Comparison of ENCODE assay signal across 8 cellular contexts in the genomic region with DNA sequence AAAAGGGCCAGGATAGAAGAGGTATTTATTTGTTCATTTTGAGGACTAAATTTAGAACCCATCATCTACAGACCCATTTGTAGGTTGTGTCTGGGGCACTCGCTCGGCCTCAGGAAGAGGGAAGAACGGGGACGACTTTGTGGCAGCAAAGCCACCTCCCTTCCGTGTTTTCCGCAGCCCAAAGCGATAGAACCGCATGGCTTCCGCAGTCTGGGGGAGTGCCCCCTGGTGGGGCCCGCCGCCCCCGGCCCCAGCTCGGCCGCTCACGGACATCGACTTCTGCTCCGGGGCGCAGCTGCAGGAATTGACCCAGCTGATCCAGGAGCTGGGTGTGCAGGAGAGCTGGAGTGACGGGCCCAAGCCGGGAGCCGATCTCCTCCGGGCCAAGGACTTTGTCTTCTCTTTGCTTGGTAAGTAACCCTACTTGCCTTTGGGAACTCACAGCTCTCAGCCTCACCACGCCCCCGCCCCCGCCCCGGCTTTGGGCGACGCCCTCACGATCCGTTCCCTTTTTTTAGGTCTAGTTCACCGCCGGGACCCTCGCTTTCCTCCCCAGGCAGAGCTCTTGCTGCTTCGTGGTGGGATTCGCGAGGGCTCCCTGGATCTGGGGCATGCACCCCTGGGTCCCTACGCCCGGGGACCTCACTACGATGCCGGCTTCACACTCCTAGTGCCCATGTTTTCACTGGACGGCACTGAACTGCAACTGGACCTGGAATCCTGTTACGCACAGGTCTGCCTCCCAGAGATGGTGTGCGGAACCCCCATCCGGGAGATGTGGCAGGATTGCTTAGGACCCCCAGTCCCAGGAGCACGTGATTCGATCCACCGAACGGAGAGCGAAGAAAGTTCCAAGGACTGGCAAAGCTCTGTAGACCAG. TPM values are rescaled to one million over a fixed set of nuclear protein-coding genes. Genes with fewer than 3 reads are reported as not detected.
A peak's percentile ranks its signal among the peaks of the same experiment; 100 is the strongest.
DNase-seq lines count a peak whose midpoint lies in the region; ATAC-seq and TF ChIP-seq lines count a peak whose summit lies in the region.

No MANE protein-coding gene starts in this region.

- peaks cover 12% of the 10 kb centered on the region for H3K4me1 Mint-ChIP-seq in MCF 10A (ENCODE audit: insufficient read depth, unreplicated experiment)

- no peaks in the 10 kb centered on the region for H3K36me3 Mint-ChIP-seq in MCF 10A (ENCODE audit: insufficient read depth, unreplicated experiment)

- intact Hi-C loops in A673 (cut with micrococcal nuclease; ENCODE audit: unreplicated experiment) (loop anchor here (1.0 to 5.0 kb wide), 5 partner anchors 32 to 251 kb away; a partner anchor contains a TSS), MCF 10A (cut with micrococcal nuclease) (loop anchor here (1.0 to 10.0 kb wide), 8 partner anchors 15 to 389 kb away; a partner anchor contains a TSS)

- peak overlapping the region; percentile 50 for H3K9ac ChIP-seq in HUES48 (ENCODE audit: low read depth, low read length)

- no peaks in the 10 kb centered on the region for H3K27me3 Mint-ChIP-seq in MCF 10A (ENCODE audit: insufficient read depth, unreplicated experiment)

- H3K27ac ChIP-seq in A673 (ENCODE audit: low read depth, low read length, poor library complexity, severe bottlenecking) (peak overlapping the region; percentile 41), HUES48 (ENCODE audit: low read depth, low read length) (peak overlapping the region; percentile 73)

- peak overlapping the region; percentile 90 for H3K4me3 ChIP-seq in A673 (ENCODE audit: low read depth, low read length, poor library complexity, severe bottlenecking)
- H3K4me3 ChIP-seq in HUES48 (ENCODE audit: low read depth, low read length): peak overlapping the region; percentile 92

- DNase-seq in A673 (ENCODE audit: low spot score) (peak; percentile 78), T-helper 9 cell (peak; percentile 46), MCF 10A (ENCODE audit: unreplicated experiment) (peak; percentile 67), left lobe of liver (ENCODE audit: low spot score) (peak; percentile 64)
- peak in 2 of 3 experiments; percentile 28 to 48 for DNase-seq in stimulated activated CD4-positive, alpha-beta T cell treated with anti-CD3 and anti-CD28 coated beads, TNF-alpha, amount 100 ng/mL, for 4 hours (ENCODE audit: low read depth in 3 of 3)

- peak; percentile 9 for ATAC-seq in GM19043 (IDR thresholded peaks at IDR 0.05; ENCODE audit: low read depth, unreplicated experiment)
- peak; percentile 3 for ATAC-seq in left lobe of liver
- ATAC-seq in GM18858 (IDR thresholded peaks at IDR 0.05; ENCODE audit: unreplicated experiment): no peak

- H3K4me1 ChIP-seq in A673 (ENCODE audit: insufficient read depth, low read length, poor library complexity, severe bottlenecking): peaks cover 34% of the 10 kb centered on the region
- peaks cover 19% of the 10 kb centered on the region for H3K4me1 ChIP-seq in HUES48 (ENCODE audit: control insufficient read depth, insufficient read depth, low read length)

- peak overlapping the region; percentile 81 for H3K4me3 Mint-ChIP-seq in MCF 10A (ENCODE audit: unreplicated experiment)

- H3K27ac Mint-ChIP-seq in MCF 10A (ENCODE audit: low read depth, unreplicated experiment): peak overlapping the region; percentile 92

- no peaks in the 10 kb centered on the region for H3K27me3 ChIP-seq in A673 (replicated peaks; ENCODE audit: insufficient read depth, low read depth, low read length, poor library complexity)
- peaks cover 24% of the 10 kb centered on the region for H3K27me3 ChIP-seq in HUES48 (ENCODE audit: control insufficient read depth, insufficient read depth, low read length)

- 0 out of 2 replicates have a peak, but pooled peaks have one; percentile 35 for TF ChIP-seq CTCF in A673 (conservative IDR thresholded peaks at IDR 0.05; ENCODE audit: low read depth, low read length)
- TF ChIP-seq CTCF in MCF 10A (IDR thresholded peaks at IDR 0.05; ENCODE audit: unreplicated experiment): peak; percentile 23

- H3K9me3 Mint-ChIP-seq in MCF 10A (ENCODE audit: unreplicated experiment): no peaks in the 10 kb centered on the region

- CTCF ChIA-PET in A673 (lab: Charles Lee) (interaction anchor here (1.1 to 1.7 kb wide), 3 partner anchors 67 to 125 kb away, joined by 4 to 6 read pairs (median 5); no protein-coding TSS in a partner anchor), MCF 10A (lab: Yijun Ruan, JAX) (interaction anchor here (0.6 to 3.8 kb wide), 29 partner anchors 11 to 281 kb away, joined by 3 to 57 read pairs (median 5); a partner anchor contains a TSS)

- no TSS peak for BruUV-seq in A673 (replicated peaks; lab: Mats Ljungman, UMichigan)
- TSS peak; percentile 62 for BruUV-seq in MCF 10A (replicated peaks; lab: Mats Ljungman, UMichigan)

- POLR2A ChIA-PET in A673 (lab: Charles Lee; ENCODE audit: low non-redundant PET) (interaction anchor here (1.1 to 1.2 kb wide), 2 partner anchors 10 to 32 kb away, joined by 5 read pairs; a partner anchor contains a TSS), MCF 10A (lab: Yijun Ruan, JAX) (interaction anchor here (0.7 to 8.9 kb wide), 27 partner anchors 8 to 1175 kb away, joined by 3 to 115 read pairs (median 8); a partner anchor contains a TSS)

- H3K36me3 ChIP-seq in A673 (ENCODE audit: insufficient read depth, low read length, poor library complexity, severe bottlenecking) (no peaks in the 10 kb centered on the region), HUES48 (ENCODE audit: control insufficient read depth, insufficient read depth, low read length) (no peaks in the 10 kb centered on the region)

- H3K9me3 ChIP-seq in A673 (ENCODE audit: low read depth, low read length, poor library complexity, severe bottlenecking) (no peaks in the 10 kb centered on the region), HUES48 (ENCODE audit: control insufficient read depth, insufficient read depth, low read length) (no peaks in the 10 kb centered on the region)

RNA-seq across cellular contexts. Expression of a gene that starts 0.7 kb away (rescaled TPM):
- 3.2 and 4.7 TPM in 2 replicates for total RNA-seq in A673 (2021)
- total RNA-seq in MCF 10A (2022): 6.1 and 6.3 TPM in 2 replicates
- 4.0 TPM for total RNA-seq in left lobe of liver

RNA-seq across cellular contexts. Expression of a gene that starts 3.4 kb away (rescaled TPM):
- 18.2 and 24.6 TPM in 2 replicates for total RNA-seq in A673 (2021)
- 0.84 and 2.1 TPM in 2 replicates for total RNA-seq in MCF 10A (2022)
- total RNA-seq in left lobe of liver: 0.86 TPM

RNA-seq across cellular contexts. Expression of a gene that starts 7.3 kb away (rescaled TPM):
- total RNA-seq in A673 (2021): not detected in 2 replicates
- not detected in 2 replicates for total RNA-seq in MCF 10A (2022)
- total RNA-seq in left lobe of liver: not detected

RNA-seq across cellular contexts. Expression of a gene that starts 8.9 kb away (rescaled TPM):
- total RNA-seq in A673 (2021) (5.2 and 8.6 TPM in 2 replicates), MCF 10A (2022) (3.3 and 7.8 TPM in 2 replicates), left lobe of liver (10.9 TPM)

RNA-seq across cellular contexts. Expression of a gene that starts 10.5 kb away (rescaled TPM):
- total RNA-seq in A673 (2021): 0.24 TPM in 1 of 2 replicates, not detected in the other
- not detected in 2 replicates for total RNA-seq in MCF 10A (2022)
- total RNA-seq in left lobe of liver: not detected
